Comparison of ENCODE assay signal across 8 cellular contexts in genomic region chr2:31170071-31170698, GRCh38. TPM values are rescaled to one million over a fixed set of nuclear protein-coding genes. Genes with fewer than 3 reads are reported as not detected.
DNase-seq lines count a peak whose midpoint lies in the region; ATAC-seq, FAIRE-seq and TF ChIP-seq lines count a peak whose summit lies in the region.

No MANE protein-coding gene starts in this region.

- no peaks in the 10 kb centered on the region for H3K9me1 ChIP-seq in endothelial cell of umbilical vein (replicated peaks; ENCODE audit: control insufficient read depth, extremely low read depth, insufficient read depth, low read length)

- H3K27ac Mint-ChIP-seq in activated CD8-positive, alpha-beta T cell treated with anti-CD3 and anti-CD28 coated beads for 36 hours = no peak overlapping the region

- BruUV-seq in endothelial cell of umbilical vein (replicated peaks; lab: Mats Ljungman, UMichigan) = no TSS peak

- no peak overlapping the region for H3K9ac ChIP-seq in endothelial cell of umbilical vein (replicated peaks; ENCODE audit: extremely low read depth, insufficient read depth, low read length)

- no peak overlapping the region for H2AFZ ChIP-seq in endothelial cell of umbilical vein (ENCODE audit: low read depth, low read length)

- H3K9me3 Mint-ChIP-seq in activated CD8-positive, alpha-beta T cell treated with anti-CD3 and anti-CD28 coated beads for 36 hours = no peaks in the 10 kb centered on the region

- no peaks in the 10 kb centered on the region for H4K20me1 ChIP-seq in endothelial cell of umbilical vein (replicated peaks; ENCODE audit: control insufficient read depth, extremely low read depth, insufficient read depth, low read length)

- H3K79me2 ChIP-seq in endothelial cell of umbilical vein (ENCODE audit: control insufficient read depth, insufficient read depth, low read length) = no peaks in the 10 kb centered on the region

- dilution Hi-C loops in endothelial cell of umbilical vein (cut with MboI; ENCODE audit: extremely low pct_ligation_motif_present, low sequenced_read_pairs) = no loop called here

- TF ChIP-seq EP300 in A549 (IDR thresholded peaks at IDR 0.05) = no peak

- DNase-seq in A549 (ENCODE audit: low read depth in 1 of 2, low spot score in 1 of 2) = peak; percentile 78 to 84
- peak; percentile 57 for DNase-seq in GM12891 (ENCODE audit: insufficient read length, low spot score)
- peak; percentile 28 for DNase-seq in NCI-H446 treated with DMSO at 0.1 percent for 48 hours (lab: John Stamatoyannopoulos, UW)
- peak; percentile 64 for DNase-seq in activated CD8-positive, alpha-beta T cell treated with anti-CD3 and anti-CD28 coated beads for 36 hours
- DNase-seq in endothelial cell of umbilical vein (ENCODE audit: low read depth, low spot score) = peak; percentile 47
- peak; percentile 76 for DNase-seq in midbrain (lab: John Stamatoyannopoulos, UW)
- DNase-seq in stimulated activated CD8-positive, alpha-beta memory T cell treated with anti-CD3 and anti-CD28 coated beads, Interleukin-7, amount 100 ng/mL, for 48 hours (ENCODE audit: extremely low read depth in 1 of 2, low read depth in 1 of 2) = peak; percentile 8 to 21

- peak; percentile 92 to 98 for ATAC-seq in A549
- ATAC-seq in HG03159 (IDR thresholded peaks at IDR 0.05; ENCODE audit: unreplicated experiment) = peak; percentile 83
- ATAC-seq in activated CD8-positive, alpha-beta T cell treated with anti-CD3 and anti-CD28 coated beads for 36 hours = peak; percentile 93

- POLR2A ChIA-PET in A549 (lab: Yijun Ruan, JAX) (interaction anchor here (0.8 kb wide), 1 partner anchor 64 kb away, joined by 5 read pairs; the partner anchor contains the start of gene EHD3), endothelial cell of umbilical vein (lab: Charles Lee) (no interaction called here)
- POLR2A ChIA-PET in activated CD8-positive, alpha-beta T cell treated with anti-CD3 and anti-CD28 coated beads for 36 hours (lab: Charles Lee) = no interaction called here

- TF ChIP-seq POLR2A in A549 (IDR thresholded peaks at IDR 0.05; ENCODE audit: low read length) = no peak
- no peak for TF ChIP-seq POLR2A in GM12891 (IDR thresholded peaks at IDR 0.05; ENCODE audit: low read depth, low read length)
- TF ChIP-seq POLR2A in endothelial cell of umbilical vein (IDR thresholded peaks at IDR 0.05; ENCODE audit: low read depth, low read length) = no peak

- CTCF ChIA-PET in A549 (lab: Yijun Ruan, JAX) (interaction anchor here (0.5 to 18.8 kb wide), 78 partner anchors 9 to 1082 kb away, joined by 3 to 272 read pairs (median 4); partner anchors contain the start of gene GALNT14), endothelial cell of umbilical vein (lab: Charles Lee) (interaction anchor here (0.6 to 2.7 kb wide), 17 partner anchors 11 to 1247 kb away, joined by 3 to 45 read pairs (median 4); partner anchors contain the start of gene EHD3)
- CTCF ChIA-PET in activated CD8-positive, alpha-beta T cell treated with anti-CD3 and anti-CD28 coated beads for 36 hours (lab: Charles Lee) = interaction anchor here (0.6 to 4.9 kb wide), 41 partner anchors 9 to 1291 kb away, joined by 3 to 93 read pairs (median 3); partner anchors contain the start of gene GALNT14

- no peak overlapping the region for H3K27ac ChIP-seq in A549
- H3K27ac ChIP-seq in endothelial cell of umbilical vein (ENCODE audit: insufficient read depth, low read depth, low read length) = no peak overlapping the region

- intact Hi-C loops in activated CD8-positive, alpha-beta T cell treated with anti-CD3 and anti-CD28 coated beads for 36 hours (cut with micrococcal nuclease) = loop anchor here (2.0 to 10.0 kb wide), 2 partner anchors 155 to 459 kb away; no protein-coding TSS in a partner anchor
- intact Hi-C loops in endothelial cell of umbilical vein (cut with micrococcal nuclease) = loop anchor here (1.0 kb wide), 3 partner anchors 163 to 1005 kb away; no protein-coding TSS in a partner anchor

- WGBS in A549 (ENCODE audit: missing lambda C conversion rate) = 2% methylated on average over 4 of the region's 4 CpGs

- peak; percentile 98 for FAIRE-seq in A549 (lab: Jason Lieb, UNC)
- peak; percentile 88 for FAIRE-seq in GM12891 (lab: Jason Lieb, UNC)
- FAIRE-seq in endothelial cell of umbilical vein (lab: Jason Lieb, UNC) = peak; percentile 76

- H3K27me3 Mint-ChIP-seq in activated CD8-positive, alpha-beta T cell treated with anti-CD3 and anti-CD28 coated beads for 36 hours = peaks cover 3% of the 10 kb centered on the region

- H3K4me2 ChIP-seq in A549 (no peak overlapping the region), endothelial cell of umbilical vein (ENCODE audit: insufficient read depth, low read length) (no peak overlapping the region)

- no peak overlapping the region for H3K4me3 Mint-ChIP-seq in activated CD8-positive, alpha-beta T cell treated with anti-CD3 and anti-CD28 coated beads for 36 hours

- H3K4me3 ChIP-seq in A549 (no peak overlapping the region), endothelial cell of umbilical vein (replicated peaks in 1 of 3; ENCODE audit: insufficient read depth in 1 of 3, low read depth in 1 of 3, low read length in 3 of 3) (no peak overlapping the region)

- H3K4me1 ChIP-seq in A549 (no peaks in the 10 kb centered on the region), endothelial cell of umbilical vein (ENCODE audit: control insufficient read depth, extremely low read depth, insufficient read depth, low read length) (no peaks in the 10 kb centered on the region)

- TF ChIP-seq CTCF in A549 (IDR thresholded peaks at IDR 0.05) (peak; percentile 97), endothelial cell of umbilical vein (IDR thresholded peaks at IDR 0.05; ENCODE audit: extremely low read depth in 1 of 2, insufficient read depth in 1 of 2, low read depth in 1 of 2, low read length in 2 of 2) (peak; percentile 83 to 88)
- peak; percentile 90 for TF ChIP-seq CTCF in activated CD8-positive, alpha-beta T cell treated with anti-CD3 and anti-CD28 coated beads for 36 hours (IDR thresholded peaks at IDR 0.05)

- no peaks in the 10 kb centered on the region for H3K36me3 ChIP-seq in endothelial cell of umbilical vein (ENCODE audit: control insufficient read depth in 2 of 2, extremely low read depth in 1 of 2, insufficient read depth in 2 of 2, low read length in 2 of 2)

- H3K36me3 Mint-ChIP-seq in activated CD8-positive, alpha-beta T cell treated with anti-CD3 and anti-CD28 coated beads for 36 hours (ENCODE audit: low read depth) = no peaks in the 10 kb centered on the region

- no peaks in the 10 kb centered on the region for H3K27me3 ChIP-seq in endothelial cell of umbilical vein (ENCODE audit: control insufficient read depth in 2 of 2, insufficient read depth in 2 of 2, low read length in 2 of 2)

- TF ChIP-seq RAD21 in A549 (conservative IDR thresholded peaks at IDR 0.05 in 1 of 2, IDR thresholded peaks at IDR 0.05 in 1 of 2) = peak; percentile 96 to 98

- H3K4me1 Mint-ChIP-seq in activated CD8-positive, alpha-beta T cell treated with anti-CD3 and anti-CD28 coated beads for 36 hours (ENCODE audit: low read depth) = no peaks in the 10 kb centered on the region

- H3K9me3 ChIP-seq in A549 (no peaks in the 10 kb centered on the region), endothelial cell of umbilical vein (replicated peaks; ENCODE audit: control insufficient read depth, insufficient read depth, low read length) (no peaks in the 10 kb centered on the region)

TF ChIP-seq in GM12891, 5 proteins besides CTCF, POLR2A, EP300 and RAD21 (continues in another document):
- no peak for TF ChIP-seq POU2F2 (IDR thresholded peaks at IDR 0.05; ENCODE audit: low read depth, low read length)
- TF ChIP-seq SPI1 (IDR thresholded peaks at IDR 0.05; ENCODE audit: low read depth, low read length) = no peak

TF ChIP-seq in endothelial cell of umbilical vein, 7 proteins besides CTCF, POLR2A, EP300 and RAD21 (continues in another document):
- no peak for TF ChIP-seq FOS (IDR thresholded peaks at IDR 0.05; ENCODE audit: borderline replicate concordance, insufficient read depth, low read length)

RNA-seq across cellular contexts. Expression of gene GALNT14, which starts 31.9 kb away (rescaled TPM):
- polyA plus RNA-seq in A549 (2011; rRNA removed) (34.4 and 40.1 TPM in 2 replicates), A549 (2017; fragmentation: RNase III; extraction: RNeasy Plus Mini Kit Qiagen cat#74134 plus additional on column Dnase treatment) (38.3 to 48.0 TPM (median 40.0 TPM) in 3 replicates), endothelial cell of umbilical vein (0.04 and 0.29 TPM in 2 replicates)
- 60.4 and 63.0 TPM in 2 replicates for polyA plus RNA-seq in A549 (2012; cell fraction: cytosol; rRNA removed)
- 93.1 and 104 TPM in 2 replicates for polyA plus RNA-seq in A549 (2012; cell fraction: nucleus; rRNA removed)
- 81.5 and 99.9 TPM in 2 replicates for polyA minus RNA-seq in A549 (2011; rRNA and poly(A)+ RNA removed)
- not detected for polyA plus RNA-seq in GM12891 (2012; ENCODE audit: low read depth, missing spikeins)
- total RNA-seq in activated CD8-positive, alpha-beta T cell treated with anti-CD3 and anti-CD28 coated beads for 36 hours = 1 to 10 TPM; 1.1 to 1.9 TPM
- 0.35 and 0.40 TPM in 2 replicates for total RNA-seq in endothelial cell of umbilical vein
- 0.10 and 0.14 TPM in 2 replicates for polyA plus RNA-seq in endothelial cell of umbilical vein (2011; cell fraction: cytosol; rRNA removed)
- 0.28 TPM in 1 of 2 replicates, not detected in the other for polyA plus RNA-seq in endothelial cell of umbilical vein (2011; cell fraction: nucleus; rRNA removed)
- not detected in 2 replicates for polyA plus RNA-seq in endothelial cell of umbilical vein (2012)
- 0.45 TPM in 1 of 2 replicates, not detected in the other for polyA minus RNA-seq in endothelial cell of umbilical vein
- not detected for polyA minus RNA-seq in endothelial cell of umbilical vein (2011; cell fraction: cytosol; rRNA and poly(A)+ RNA removed)
- polyA minus RNA-seq in endothelial cell of umbilical vein (2011; cell fraction: nucleus; rRNA and poly(A)+ RNA removed) = not detected in 2 replicates

RNA-seq across cellular contexts. Expression of gene CAPN14, which starts 47.1 kb away (rescaled TPM):
- polyA plus RNA-seq in A549 (2011; rRNA removed) (0.06 and 0.11 TPM in 2 replicates), A549 (2017; fragmentation: RNase III; extraction: RNeasy Plus Mini Kit Qiagen cat#74134 plus additional on column Dnase treatment) (0.04 to 0.09 TPM (median 0.08 TPM) in 3 replicates), endothelial cell of umbilical vein (0.01 and 0.03 TPM in 2 replicates)
- polyA plus RNA-seq in A549 (2012; cell fraction: cytosol; rRNA removed) = 0.03 and 0.06 TPM in 2 replicates
- 0.08 and 0.16 TPM in 2 replicates for polyA plus RNA-seq in A549 (2012; cell fraction: nucleus; rRNA removed)
- polyA minus RNA-seq in A549 (2011; rRNA and poly(A)+ RNA removed) = not detected in 2 replicates
- 0.10 TPM for polyA plus RNA-seq in GM12891 (2012; ENCODE audit: low read depth, missing spikeins)
- total RNA-seq in activated CD8-positive, alpha-beta T cell treated with anti-CD3 and anti-CD28 coated beads for 36 hours = under 1 TPM; 0.59 to 0.69 TPM
- total RNA-seq in endothelial cell of umbilical vein = 0.15 and 0.23 TPM in 2 replicates
- polyA plus RNA-seq in endothelial cell of umbilical vein (2011; cell fraction: cytosol; rRNA removed) = 0.03 TPM in 1 of 2 replicates, not detected in the other
- 0.16 and 0.17 TPM in 2 replicates for polyA plus RNA-seq in endothelial cell of umbilical vein (2011; cell fraction: nucleus; rRNA removed)
- 0.05 TPM in 1 of 2 replicates, not detected in the other for polyA plus RNA-seq in endothelial cell of umbilical vein (2012)
- polyA minus RNA-seq in endothelial cell of umbilical vein = 0.08 TPM in 1 of 2 replicates, not detected in the other
- not detected for polyA minus RNA-seq in endothelial cell of umbilical vein (2011; cell fraction: cytosol; rRNA and poly(A)+ RNA removed)
- polyA minus RNA-seq in endothelial cell of umbilical vein (2011; cell fraction: nucleus; rRNA and poly(A)+ RNA removed) = 0.14 TPM in 1 of 2 replicates, not detected in the other

Comparison
In these comparisons a context has a peak if more than half of its experiments do, and no peak if none do; other contexts are left out.
1. DNase-seq: peak in every context shown above with its lines; median percentile 81 in A549; 76 in midbrain; 64 in activated CD8-positive, alpha-beta T cell treated with anti-CD3 and anti-CD28 coated beads for 36 hours; 57 in GM12891; 47 in endothelial cell of umbilical vein; 28 in NCI-H446 treated with DMSO at 0.1 percent for 48 hours; 14 in stimulated activated CD8-positive, alpha-beta memory T cell treated with anti-CD3 and anti-CD28 coated beads, Interleukin-7, amount 100 ng/mL, for 48 hours.